Comparison of ENCODE assay signal across 28 cellular contexts in genomic region chrX:54306379-54306778, GRCh38.
"Had no signal": no experiment of that assay in that cellular context is flagged by ENCODE, and none has a peak within 500 bp of the region (broad histone marks: within the 10 kb centered on the region; RNA-seq: fewer than 3 reads in every experiment).

No MANE protein-coding gene starts in this region.

- H3K27me3 ChIP-seq: stomach, suprapubic skin, testis, thyroid gland, tibial artery, tibial nerve, transverse colon, upper lobe of left lung, uterus, vagina had no signal

- H3K9me3 ChIP-seq: stomach, suprapubic skin, testis, thoracic aorta, thyroid gland, tibial artery, tibial nerve, transverse colon, upper lobe of left lung, uterus, vagina had no signal

- H3K4me3 ChIP-seq: stomach, suprapubic skin, testis, thoracic aorta, thyroid gland, tibial artery, tibial nerve, transverse colon, upper lobe of left lung, uterus, vagina had no signal

- H3K4me3 Mint-ChIP-seq: stimulated activated effector memory CD8-positive, alpha-beta T cell treated with anti-CD3 and anti-CD28 coated beads, Interleukin-12 subunit alpha, Interleukin-12 subunit beta, amount 100 ng/mL, for 72 hours; stimulated activated memory B cell treated with anti-CD40 and anti-IgM and Interleukin-4, amounts not matched to agents 10 μg/mL and 1 μg/mL and 100 μg/mL, for 72 hours; stimulated activated naive B cell treated with anti-CD40 and anti-IgM and Interleukin-4, amounts not matched to agents 10 μg/mL and 1 μg/mL and 100 μg/mL, for 72 hours; stimulated activated naive CD8-positive, alpha-beta T cell treated with anti-CD3 and anti-CD28 coated beads, Interleukin-15, amount 100 ng/mL, for 72 hours; stimulated activated naive CD8-positive, alpha-beta T cell treated with anti-CD3 and anti-CD28 coated beads, Interleukin-15, Interleukin-2, amounts not matched to agents 100 ng/mL and 50 ng/mL, for 24 hours; type B pancreatic cell had no signal

- H3K4me1 Mint-ChIP-seq: stimulated activated effector memory CD8-positive, alpha-beta T cell treated with anti-CD3 and anti-CD28 coated beads, Interleukin-12 subunit alpha, Interleukin-12 subunit beta, amount 100 ng/mL, for 72 hours; stimulated activated memory B cell treated with anti-CD40 and anti-IgM and Interleukin-4, amounts not matched to agents 10 μg/mL and 1 μg/mL and 100 μg/mL, for 72 hours; stimulated activated naive B cell treated with anti-CD40 and anti-IgM and Interleukin-4, amounts not matched to agents 10 μg/mL and 1 μg/mL and 100 μg/mL, for 72 hours; stimulated activated naive CD8-positive, alpha-beta T cell treated with anti-CD3 and anti-CD28 coated beads, Interleukin-15, amount 100 ng/mL, for 72 hours had no signal

- FAIRE-seq: urothelium cell line had no signal

- H3K36me3 ChIP-seq: suprapubic skin, thoracic aorta, thyroid gland, tibial artery, tibial nerve, transverse colon, upper lobe of left lung, uterus, vagina had no signal

- H3K27me3 Mint-ChIP-seq: stimulated activated memory B cell treated with anti-CD40 and anti-IgM and Interleukin-4, amounts not matched to agents 10 μg/mL and 1 μg/mL and 100 μg/mL, for 72 hours; stimulated activated naive B cell treated with anti-CD40 and anti-IgM and Interleukin-4, amounts not matched to agents 10 μg/mL and 1 μg/mL and 100 μg/mL, for 72 hours; stimulated activated naive CD8-positive, alpha-beta T cell treated with anti-CD3 and anti-CD28 coated beads, Interleukin-15, amount 100 ng/mL, for 72 hours; stimulated activated naive CD8-positive, alpha-beta T cell treated with anti-CD3 and anti-CD28 coated beads, Interleukin-15, Interleukin-2, amounts not matched to agents 100 ng/mL and 50 ng/mL, for 24 hours; type B pancreatic cell had no signal

- H3K36me3 Mint-ChIP-seq: stimulated activated effector memory CD8-positive, alpha-beta T cell treated with anti-CD3 and anti-CD28 coated beads, Interleukin-12 subunit alpha, Interleukin-12 subunit beta, amount 100 ng/mL, for 72 hours; stimulated activated memory B cell treated with anti-CD40 and anti-IgM and Interleukin-4, amounts not matched to agents 10 μg/mL and 1 μg/mL and 100 μg/mL, for 72 hours; stimulated activated naive B cell treated with anti-CD40 and anti-IgM and Interleukin-4, amounts not matched to agents 10 μg/mL and 1 μg/mL and 100 μg/mL, for 72 hours had no signal

- H3K4me1 ChIP-seq: stomach, suprapubic skin, testis, thyroid gland, tibial artery, tibial nerve, transverse colon, upper lobe of left lung, uterus, vagina had no signal

- H3K27ac Mint-ChIP-seq: stimulated activated effector memory CD8-positive, alpha-beta T cell treated with anti-CD3 and anti-CD28 coated beads, Interleukin-12 subunit alpha, Interleukin-12 subunit beta, amount 100 ng/mL, for 72 hours; stimulated activated memory B cell treated with anti-CD40 and anti-IgM and Interleukin-4, amounts not matched to agents 10 μg/mL and 1 μg/mL and 100 μg/mL, for 72 hours; stimulated activated naive B cell treated with anti-CD40 and anti-IgM and Interleukin-4, amounts not matched to agents 10 μg/mL and 1 μg/mL and 100 μg/mL, for 72 hours; stimulated activated naive CD8-positive, alpha-beta T cell treated with anti-CD3 and anti-CD28 coated beads, Interleukin-15, amount 100 ng/mL, for 72 hours; stimulated activated naive CD8-positive, alpha-beta T cell treated with anti-CD3 and anti-CD28 coated beads, Interleukin-15, Interleukin-2, amounts not matched to agents 100 ng/mL and 50 ng/mL, for 24 hours; type B pancreatic cell had no signal

- H3K27ac ChIP-seq: stomach, suprapubic skin, testis, thoracic aorta, thyroid gland, tibial artery, tibial nerve, transverse colon, upper lobe of left lung, uterus, vagina had no signal

- DNase-seq: stimulated activated CD4-positive, alpha-beta T cell treated with anti-CD3 and anti-CD28 coated beads, Interleukin-2, amount 100 ng/mL, for 48 hours; stimulated activated CD4-positive, alpha-beta T cell treated with anti-CD3 and anti-CD28 coated beads, Interleukin-4, amount 100 ng/mL, for 1 hour; stimulated activated CD4-positive, alpha-beta T cell treated with anti-CD3 and anti-CD28 coated beads, Interleukin-4, amount 100 ng/mL, for 24 hours; stimulated activated CD4-positive, alpha-beta T cell treated with anti-CD3 and anti-CD28 coated beads, Interleukin-4, amount 100 ng/mL, for 4 hours; stimulated activated CD8-positive, alpha-beta memory T cell treated with anti-CD3 and anti-CD28 coated beads, Interleukin-4, amount 100 ng/mL, for 48 hours; stimulated activated naive B cell treated with anti-CD40 and anti-IgM and Interleukin-4, amounts not matched to agents 10 μg/mL and 1 μg/mL and 100 μg/mL, for 72 hours; stimulated activated naive CD4-positive, alpha-beta T cell; stimulated activated naive CD4-positive, alpha-beta T cell treated with Interleukin-2 at 50 U/mL for 16 hours; stimulated activated naive CD8-positive, alpha-beta T cell treated with anti-CD3 and anti-CD28 coated beads, Interleukin-15, amount 100 ng/mL, for 72 hours; stimulated activated naive CD8-positive, alpha-beta T cell treated with anti-CD3 and anti-CD28 coated beads, Interleukin-15, Interleukin-2, amounts not matched to agents 100 U/mL and 50 U/mL, for 24 hours; stomach; substantia nigra; testis; thyroid gland; tibial artery; transverse colon; trophoblast cell; upper lobe of left lung; uterus had no signal

- ATAC-seq: stimulated activated effector memory CD8-positive, alpha-beta T cell treated with anti-CD3 and anti-CD28 coated beads, Interleukin-12 subunit alpha, Interleukin-12 subunit beta, amount 100 ng/mL, for 72 hours; stimulated activated memory B cell treated with anti-CD40 and anti-IgM and Interleukin-4, amounts not matched to agents 10 μg/mL and 1 μg/mL and 100 μg/mL, for 72 hours; stimulated activated naive B cell treated with anti-CD40 and anti-IgM and Interleukin-4, amounts not matched to agents 10 μg/mL and 1 μg/mL and 100 μg/mL, for 72 hours; stimulated activated naive CD8-positive, alpha-beta T cell treated with anti-CD3 and anti-CD28 coated beads, Interleukin-15, amount 100 ng/mL, for 72 hours; stimulated activated naive CD8-positive, alpha-beta T cell treated with anti-CD3 and anti-CD28 coated beads, Interleukin-15, Interleukin-2, amounts not matched to agents 100 U/mL and 50 U/mL, for 24 hours had no signal

- H3K9me3 Mint-ChIP-seq: stimulated activated effector memory CD8-positive, alpha-beta T cell treated with anti-CD3 and anti-CD28 coated beads, Interleukin-12 subunit alpha, Interleukin-12 subunit beta, amount 100 ng/mL, for 72 hours; stimulated activated memory B cell treated with anti-CD40 and anti-IgM and Interleukin-4, amounts not matched to agents 10 μg/mL and 1 μg/mL and 100 μg/mL, for 72 hours; stimulated activated naive B cell treated with anti-CD40 and anti-IgM and Interleukin-4, amounts not matched to agents 10 μg/mL and 1 μg/mL and 100 μg/mL, for 72 hours; stimulated activated naive CD8-positive, alpha-beta T cell treated with anti-CD3 and anti-CD28 coated beads, Interleukin-15, amount 100 ng/mL, for 72 hours; stimulated activated naive CD8-positive, alpha-beta T cell treated with anti-CD3 and anti-CD28 coated beads, Interleukin-15, Interleukin-2, amounts not matched to agents 100 ng/mL and 50 ng/mL, for 24 hours had no signal
